1 cellular context compared by ENCODE assay signal in the genomic region with DNA sequence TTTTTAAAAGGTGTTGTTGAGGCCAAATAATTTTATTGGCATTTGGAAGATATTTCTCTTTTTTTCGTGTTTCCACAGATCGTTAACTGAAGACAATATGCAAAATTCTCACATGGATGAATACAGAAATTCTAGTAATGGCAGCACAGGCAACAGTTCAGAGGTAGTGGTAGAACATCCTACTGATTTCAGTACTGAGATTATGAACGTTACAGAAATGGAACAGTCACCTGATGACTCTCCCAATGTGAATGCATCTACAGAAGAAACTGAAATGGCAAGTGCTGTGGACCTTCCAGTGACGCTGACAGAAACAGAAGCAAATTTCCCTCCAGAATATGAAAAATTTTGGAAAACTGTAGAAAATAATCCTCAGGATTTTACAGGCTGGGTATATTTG.
TF ChIP-seq lines count a peak whose summit lies in the region.

No MANE protein-coding gene starts in this region.

TF ChIP-seq in HepG2, 621 proteins besides CTCF, POLR2A, EP300 and RAD21:
- TF ChIP-seq ZNF317 (CRISPR knock-in tag; IDR thresholded peaks at IDR 0.05) (peak; percentile 98), NFE2 (CRISPR knock-in tag; IDR thresholded peaks at IDR 0.05) (no peak)
